Comparison of ENCODE assay signal across 1 cellular context in the genomic region with DNA sequence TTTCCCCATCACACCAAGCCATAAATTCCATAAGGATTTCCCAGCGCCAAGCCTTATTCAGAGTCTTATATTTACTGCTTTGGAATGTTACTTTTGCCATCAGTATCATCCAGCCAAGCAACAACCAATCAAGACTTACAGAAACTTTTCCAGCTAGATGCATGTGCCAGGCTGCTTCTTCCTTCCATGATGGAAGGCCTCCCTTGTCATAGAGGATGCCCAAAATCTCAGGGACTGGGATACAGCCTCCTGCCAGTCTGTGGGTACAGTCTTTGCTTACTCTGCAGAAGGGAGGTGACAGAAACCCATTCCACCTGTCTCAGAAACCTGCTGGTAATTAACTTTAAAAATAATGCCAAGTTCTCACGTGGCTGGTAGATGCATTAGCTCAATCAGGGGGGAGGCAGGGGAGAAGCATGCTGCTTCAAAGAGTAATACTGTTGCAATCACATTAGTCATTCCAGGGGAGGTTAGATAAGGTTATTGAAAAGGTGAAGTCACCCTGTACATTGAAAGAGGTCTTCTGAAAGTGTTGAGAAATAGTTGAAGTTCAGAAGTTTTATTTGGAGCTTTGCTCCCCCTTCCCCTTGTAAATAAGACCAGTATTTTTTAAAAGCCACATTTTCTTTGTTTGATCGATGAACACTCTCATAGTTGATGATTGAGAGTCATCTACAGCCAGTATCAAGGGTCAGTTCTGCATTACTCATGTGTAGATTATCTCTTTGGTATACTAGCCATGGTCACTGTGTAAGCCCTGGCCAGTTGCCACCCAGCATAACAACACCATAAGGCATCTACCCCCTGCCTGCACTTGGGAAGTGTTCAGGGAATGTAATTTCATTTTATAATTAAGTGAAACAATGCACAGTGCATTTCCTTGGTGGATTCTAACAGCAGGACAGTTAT.
A peak's percentile ranks its signal among the peaks of the same experiment; 100 is the strongest.
TF ChIP-seq lines count a peak whose summit lies in the region.

No MANE protein-coding gene starts in this region.

TF ChIP-seq in HCT116, 20 proteins besides CTCF, POLR2A, EP300 and RAD21:
- TF ChIP-seq, protein P1, sequence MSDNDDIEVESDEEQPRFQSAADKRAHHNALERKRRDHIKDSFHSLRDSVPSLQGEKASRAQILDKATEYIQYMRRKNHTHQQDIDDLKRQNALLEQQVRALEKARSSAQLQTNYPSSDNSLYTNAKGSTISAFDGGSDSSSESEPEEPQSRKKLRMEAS (IDR thresholded peaks at IDR 0.05): peak; percentile 71; the same call in 1 of the 2 replicates
- peak; percentile 53 for TF ChIP-seq FOSL1 (IDR thresholded peaks at IDR 0.05; ENCODE audit: low read depth)
- no peak for TF ChIP-seq EZH2 (IDR thresholded peaks at IDR 0.05)
- peak; percentile 94 for TF ChIP-seq CEBPB (IDR thresholded peaks at IDR 0.05; ENCODE audit: low read depth)
- TF ChIP-seq ZFX (IDR thresholded peaks at IDR 0.05): no peak
- no peak for TF ChIP-seq ELF1 (IDR thresholded peaks at IDR 0.05; ENCODE audit: borderline replicate concordance, low read depth)
- TF ChIP-seq SP1 (IDR thresholded peaks at IDR 0.05; ENCODE audit: low read depth): 0 out of 2 replicates have a peak, but pooled peaks have one; percentile 38
- peak; percentile 53 for TF ChIP-seq JUND (IDR thresholded peaks at IDR 0.05)
- TF ChIP-seq, protein P2, sequence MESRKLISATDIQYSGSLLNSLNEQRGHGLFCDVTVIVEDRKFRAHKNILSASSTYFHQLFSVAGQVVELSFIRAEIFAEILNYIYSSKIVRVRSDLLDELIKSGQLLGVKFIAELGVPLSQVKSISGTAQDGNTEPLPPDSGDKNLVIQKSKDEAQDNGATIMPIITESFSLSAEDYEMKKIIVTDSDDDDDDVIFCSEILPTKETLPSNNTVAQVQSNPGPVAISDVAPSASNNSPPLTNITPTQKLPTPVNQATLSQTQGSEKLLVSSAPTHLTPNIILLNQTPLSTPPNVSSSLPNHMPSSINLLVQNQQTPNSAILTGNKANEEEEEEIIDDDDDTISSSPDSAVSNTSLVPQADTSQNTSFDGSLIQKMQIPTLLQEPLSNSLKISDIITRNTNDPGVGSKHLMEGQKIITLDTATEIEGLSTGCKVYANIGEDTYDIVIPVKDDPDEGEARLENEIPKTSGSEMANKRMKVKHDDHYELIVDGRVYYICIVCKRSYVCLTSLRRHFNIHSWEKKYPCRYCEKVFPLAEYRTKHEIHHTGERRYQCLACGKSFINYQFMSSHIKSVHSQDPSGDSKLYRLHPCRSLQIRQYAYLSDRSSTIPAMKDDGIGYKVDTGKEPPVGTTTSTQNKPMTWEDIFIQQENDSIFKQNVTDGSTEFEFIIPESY (IDR thresholded peaks at IDR 0.05; ENCODE audit: extremely low read depth, insufficient replicate concordance, low read length): no peak
- TF ChIP-seq SIN3A (IDR thresholded peaks at IDR 0.05; ENCODE audit: low read depth): peak; percentile 41; the same call in 1 of the 2 replicates
- TF ChIP-seq CBX3 (IDR thresholded peaks at IDR 0.05; ENCODE audit: low read depth): 0 out of 2 replicates have a peak, but pooled peaks have one; percentile 23
- peak; percentile 78 for TF ChIP-seq TCF7L2 (IDR thresholded peaks at IDR 0.05; ENCODE audit: borderline replicate concordance, extremely low read depth, insufficient read depth, insufficient read length)
